1 cellular context compared by ENCODE assay signal in genomic region chr1:204837440-204838084, GRCh38.
TF ChIP-seq lines count a peak whose summit lies in the region.

No MANE protein-coding gene starts in this region.

TF ChIP-seq in K562, 482 proteins besides CTCF, POLR2A, EP300 and RAD21 (continued from another document):
- TF ChIP-seq ZBTB43 (CRISPR knock-in tag; IDR thresholded peaks at IDR 0.05) (peak; percentile 70; the same call in 1 of the 2 replicates), GTF2E2 (tag; IDR thresholded peaks at IDR 0.05) (no peak), KDM1A (IDR thresholded peaks at IDR 0.05) (no peak), CTCFL (IDR thresholded peaks at IDR 0.05; ENCODE audit: borderline replicate concordance, insufficient read depth, low read depth, low read length, poor library complexity, severe bottlenecking) (no peak), HES1 (IDR thresholded peaks at IDR 0.05; ENCODE audit: low read depth) (no peak), JUN (IDR thresholded peaks at IDR 0.05; ENCODE audit: borderline replicate concordance, low read depth, low read length) (no peak), JUN (CRISPR knock-in tag; IDR thresholded peaks at IDR 0.05; ENCODE audit: borderline replicate concordance) (no peak), TFAP4 (CRISPR knock-in tag; IDR thresholded peaks at IDR 0.05; ENCODE audit: borderline replicate concordance) (0 out of 2 replicates have a peak, but pooled peaks have one; percentile 13), AFF4 (CRISPR knock-in tag; IDR thresholded peaks at IDR 0.05) (0 out of 2 replicates have a peak, but pooled peaks have one; percentile 33)
